9 cellular contexts compared by ENCODE assay signal in the genomic region with DNA sequence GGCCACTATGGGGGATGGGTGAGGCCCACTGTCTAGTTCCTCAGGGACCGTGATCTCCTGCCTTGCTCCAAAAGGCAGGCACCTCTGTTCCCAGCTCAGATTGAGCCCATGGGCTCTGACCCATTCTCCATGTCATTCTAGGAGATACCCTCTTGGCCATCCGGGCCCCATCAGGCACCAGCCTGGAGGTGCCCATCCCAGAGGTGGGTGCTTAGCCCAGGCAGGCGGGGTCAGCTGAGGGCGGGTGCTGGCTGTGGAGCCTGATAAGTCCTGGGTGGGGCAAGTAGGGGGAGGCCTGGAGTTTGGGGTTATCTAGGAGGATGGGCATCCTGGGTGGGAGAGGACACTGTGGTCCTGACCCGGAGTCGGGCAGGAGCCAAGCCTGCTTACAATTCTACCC. TPM values are rescaled to one million over a fixed set of nuclear protein-coding genes. Genes with fewer than 3 reads are reported as not detected.
DNase-seq lines count a peak whose midpoint lies in the region; ATAC-seq lines count a peak whose summit lies in the region.
"Had no signal": no experiment of that assay in that cellular context is flagged by ENCODE, and none has a peak within 500 bp of the region (broad histone marks: within the 10 kb centered on the region; RNA-seq: fewer than 3 reads in every experiment).

No MANE protein-coding gene starts in this region.

- H3K9me3 ChIP-seq in skeletal muscle satellite cell (replicated peaks; ENCODE audit: low read length): no peaks in the 10 kb centered on the region
- H3K9me3 ChIP-seq: transverse colon had no signal

- peak overlapping the region; percentile 47 for H3K27ac Mint-ChIP-seq in activated T-cell treated with anti-CD3 and anti-CD28 coated beads, Interleukin-2, amount 50 U/mL, for 72 hours
- peak overlapping the region; percentile 83 for H3K27ac Mint-ChIP-seq in activated naive CD8-positive, alpha-beta T cell treated with anti-CD3 and anti-CD28 coated beads, Interleukin-2, amount 50 U/mL, for 24 hours

- ATAC-seq in activated T-cell treated with anti-CD3 and anti-CD28 coated beads, Interleukin-2, amount 50 U/mL, for 72 hours (replicated peaks in 1 of 2): no peak
- ATAC-seq in activated naive CD8-positive, alpha-beta T cell treated with anti-CD3 and anti-CD28 coated beads, Interleukin-2, amount 50 U/mL, for 24 hours: no peak

- no peaks in the 10 kb centered on the region for H3K27me3 ChIP-seq in skeletal muscle satellite cell (ENCODE audit: control insufficient read depth, insufficient read depth, low read length)
- H3K27me3 ChIP-seq in H7 (ENCODE audit: control insufficient read depth, insufficient read depth, low read length): no peaks in the 10 kb centered on the region
- H3K27me3 ChIP-seq: transverse colon had no signal

- no peaks in the 10 kb centered on the region for H3K9me3 Mint-ChIP-seq in activated T-cell treated with anti-CD3 and anti-CD28 coated beads, Interleukin-2, amount 50 U/mL, for 72 hours
- no peaks in the 10 kb centered on the region for H3K9me3 Mint-ChIP-seq in activated naive CD8-positive, alpha-beta T cell treated with anti-CD3 and anti-CD28 coated beads, Interleukin-2, amount 50 U/mL, for 24 hours

- peak overlapping the region; percentile 79 to 91 for H3K4me3 Mint-ChIP-seq in activated T-cell treated with anti-CD3 and anti-CD28 coated beads, Interleukin-2, amount 50 U/mL, for 72 hours
- H3K4me3 Mint-ChIP-seq in activated naive CD8-positive, alpha-beta T cell treated with anti-CD3 and anti-CD28 coated beads, Interleukin-2, amount 50 U/mL, for 24 hours: peak overlapping the region; percentile 90

- H3K4me2 ChIP-seq in skeletal muscle satellite cell (ENCODE audit: low read length): peak overlapping the region; percentile 90

- H3K4me3 ChIP-seq in skeletal muscle satellite cell (ENCODE audit: low read length): peak overlapping the region; percentile 16
- no peak overlapping the region for H3K4me3 ChIP-seq in H7 (ENCODE audit: insufficient read depth, low read depth, low read length)
- H3K4me3 ChIP-seq: transverse colon had no signal

- H3K4me1 ChIP-seq in skeletal muscle satellite cell (ENCODE audit: control insufficient read depth, insufficient read depth, low read length): peaks cover 28% of the 10 kb centered on the region

- DNase-seq in activated T-cell treated with anti-CD3 and anti-CD28 coated beads, Interleukin-2, amount 50 U/mL, for 72 hours: no peak
- DNase-seq in activated T-cell treated with anti-CD3 and anti-CD28 coated beads, Interleukin-2, amount 50 U/mL, for 1 hour: no peak
- no peak for DNase-seq in activated naive CD8-positive, alpha-beta T cell treated with anti-CD3 and anti-CD28 coated beads, Interleukin-2, amount 50 U/mL, for 24 hours
- DNase-seq in NCI-H2227 (lab: John Stamatoyannopoulos, UW; ENCODE audit: unreplicated experiment) (no peak), H7 (no peak)
- DNase-seq: NCI-H1930, OCI-M1, transverse colon had no signal

- H3K36me3 Mint-ChIP-seq in activated T-cell treated with anti-CD3 and anti-CD28 coated beads, Interleukin-2, amount 50 U/mL, for 72 hours (ENCODE audit: insufficient read depth in 2 of 2): peaks cover 8 to 25% of the 10 kb centered on the region in 2 donors
- H3K36me3 Mint-ChIP-seq in activated naive CD8-positive, alpha-beta T cell treated with anti-CD3 and anti-CD28 coated beads, Interleukin-2, amount 50 U/mL, for 24 hours (ENCODE audit: low read depth): peaks cover 47% of the 10 kb centered on the region

- peaks cover 50% of the 10 kb centered on the region for H3K4me1 Mint-ChIP-seq in activated T-cell treated with anti-CD3 and anti-CD28 coated beads, Interleukin-2, amount 50 U/mL, for 72 hours (ENCODE audit: low read depth)
- H3K4me1 Mint-ChIP-seq in activated naive CD8-positive, alpha-beta T cell treated with anti-CD3 and anti-CD28 coated beads, Interleukin-2, amount 50 U/mL, for 24 hours: peaks cover 38% of the 10 kb centered on the region

- H3K36me3 ChIP-seq in skeletal muscle satellite cell (ENCODE audit: insufficient read depth, low read length): peaks cover 56% of the 10 kb centered on the region
- peaks cover 38% of the 10 kb centered on the region for H3K36me3 ChIP-seq in H7 (replicated peaks; ENCODE audit: control insufficient read depth, insufficient read depth, low read length)

- peak overlapping the region; percentile 99 for H3K9ac ChIP-seq in skeletal muscle satellite cell (ENCODE audit: low read depth, low read length)

- H3K27me3 Mint-ChIP-seq in activated T-cell treated with anti-CD3 and anti-CD28 coated beads, Interleukin-2, amount 50 U/mL, for 72 hours (ENCODE audit: low read depth): no peaks in the 10 kb centered on the region
- H3K27me3 Mint-ChIP-seq in activated naive CD8-positive, alpha-beta T cell treated with anti-CD3 and anti-CD28 coated beads, Interleukin-2, amount 50 U/mL, for 24 hours: no peaks in the 10 kb centered on the region

RNA-seq across cellular contexts. Expression of a gene that starts 2.3 kb away (rescaled TPM):
- 10 to 100 TPM; 82.8 to 91.7 TPM for total RNA-seq in activated T-cell treated with anti-CD3 and anti-CD28 coated beads, Interleukin-2, amount 50 U/mL, for 72 hours
- 77.6 and 88.0 TPM in 2 replicates for total RNA-seq in skeletal muscle satellite cell (2012; rRNA removed)
- total RNA-seq in H7 (2014; rRNA removed; shearing (Covaris generic)): 104 and 117 TPM in 2 replicates

RNA-seq across cellular contexts. Expression of a gene that starts 4.3 kb away (rescaled TPM):
- not detected for total RNA-seq in activated T-cell treated with anti-CD3 and anti-CD28 coated beads, Interleukin-2, amount 50 U/mL, for 72 hours
- total RNA-seq in skeletal muscle satellite cell (2012; rRNA removed): not detected in 2 replicates
- 3.6 and 4.8 TPM in 2 replicates for total RNA-seq in H7 (2014; rRNA removed; shearing (Covaris generic))

RNA-seq across cellular contexts. Expression of a gene that starts 4.7 kb away (rescaled TPM):
- 1 to 10 TPM; 3.0 to 3.1 TPM for total RNA-seq in activated T-cell treated with anti-CD3 and anti-CD28 coated beads, Interleukin-2, amount 50 U/mL, for 72 hours
- 0.25 and 0.44 TPM in 2 replicates for total RNA-seq in skeletal muscle satellite cell (2012; rRNA removed)
- 10.4 and 11.4 TPM in 2 replicates for total RNA-seq in H7 (2014; rRNA removed; shearing (Covaris generic))

RNA-seq across cellular contexts. Expression of a gene that starts 10.5 kb away (rescaled TPM):
- total RNA-seq in activated T-cell treated with anti-CD3 and anti-CD28 coated beads, Interleukin-2, amount 50 U/mL, for 72 hours: 10 to 100 TPM; 31.9 to 34.3 TPM
- total RNA-seq in skeletal muscle satellite cell (2012; rRNA removed): 10.6 and 14.9 TPM in 2 replicates
- total RNA-seq in H7 (2014; rRNA removed; shearing (Covaris generic)): 16.2 and 18.9 TPM in 2 replicates

RNA-seq across cellular contexts. Expression of a gene that starts 23.9 kb away (rescaled TPM):
- 10 to 100 TPM; 21.6 to 30.6 TPM for total RNA-seq in activated T-cell treated with anti-CD3 and anti-CD28 coated beads, Interleukin-2, amount 50 U/mL, for 72 hours
- total RNA-seq in skeletal muscle satellite cell (2012; rRNA removed): 17.3 and 24.3 TPM in 2 replicates
- total RNA-seq in H7 (2014; rRNA removed; shearing (Covaris generic)): 5.3 and 7.4 TPM in 2 replicates
